ENCODE assay signal across 8 cellular contexts in the genomic region with DNA sequence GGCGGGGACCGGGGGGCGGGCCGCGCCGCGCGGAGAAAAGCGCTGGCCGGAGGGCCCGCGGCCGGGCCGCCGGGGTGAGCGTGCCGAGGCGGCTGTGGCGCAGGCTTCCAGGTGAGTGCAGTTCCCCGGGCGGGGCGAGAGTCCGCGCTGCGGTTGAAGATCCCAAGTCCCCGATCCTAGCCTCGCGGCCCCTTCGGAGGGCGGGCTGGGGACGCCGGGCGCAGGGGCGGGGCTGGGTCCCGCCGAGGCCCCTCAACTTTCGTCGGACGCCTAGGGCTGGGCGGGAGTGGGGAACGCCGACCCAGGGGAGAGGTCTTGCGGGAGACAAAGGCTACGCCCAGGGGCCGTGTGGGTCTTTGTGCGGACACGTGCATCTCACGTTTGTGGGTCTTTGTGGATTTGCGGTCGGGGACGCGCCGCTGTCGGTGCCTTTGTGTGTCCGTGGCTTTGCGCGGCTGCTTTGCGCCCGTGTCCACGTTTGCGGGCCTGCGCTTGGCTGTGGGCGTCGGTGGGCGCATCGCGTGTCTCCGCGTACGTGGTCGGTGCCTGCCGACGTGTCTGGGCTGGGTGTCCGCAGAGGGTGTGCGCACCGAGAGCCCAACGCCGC. TPM values are rescaled to one million over a fixed set of nuclear protein-coding genes. Genes with fewer than 3 reads are reported as not detected.
A peak's percentile ranks its signal among the peaks of the same experiment; 100 is the strongest.
DNase-seq lines count a peak whose midpoint lies in the region; ATAC-seq lines count a peak whose summit lies in the region.

A gene with protein sequence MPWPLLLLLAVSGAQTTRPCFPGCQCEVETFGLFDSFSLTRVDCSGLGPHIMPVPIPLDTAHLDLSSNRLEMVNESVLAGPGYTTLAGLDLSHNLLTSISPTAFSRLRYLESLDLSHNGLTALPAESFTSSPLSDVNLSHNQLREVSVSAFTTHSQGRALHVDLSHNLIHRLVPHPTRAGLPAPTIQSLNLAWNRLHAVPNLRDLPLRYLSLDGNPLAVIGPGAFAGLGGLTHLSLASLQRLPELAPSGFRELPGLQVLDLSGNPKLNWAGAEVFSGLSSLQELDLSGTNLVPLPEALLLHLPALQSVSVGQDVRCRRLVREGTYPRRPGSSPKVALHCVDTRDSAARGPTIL (plus strand): TSS at position 63 of the 607 bp plus-strand sequence. CDS start 12,261 bp downstream, outside the sequence.

- peaks cover 12% of the 10 kb centered on the region for H3K36me3 Mint-ChIP-seq in activated naive CD8-positive, alpha-beta T cell treated with anti-CD3 and anti-CD28 coated beads, Interleukin-2, amount 10 ng/mL, durations not matched to agents 7 days and 5 days

- no peaks in the 10 kb centered on the region for H3K9me3 Mint-ChIP-seq in activated naive CD8-positive, alpha-beta T cell treated with anti-CD3 and anti-CD28 coated beads, Interleukin-2, amount 10 ng/mL, durations not matched to agents 7 days and 5 days

- H3K27me3 ChIP-seq in BLaER1 treated with 17β-estradiol and CSF1 and Interleukin-3, amounts not matched to agents 10 nM and 100 nM, result no peaks in the 10 kb centered on the region
- H3K27me3 ChIP-seq in HUES6 (ENCODE audit: control insufficient read depth, insufficient read depth, low read length) (no peaks in the 10 kb centered on the region), skeletal muscle tissue (ENCODE audit: control insufficient read depth in 3 of 3, insufficient read depth in 3 of 3, low read length in 3 of 3) (peaks cover 0 to 11% (median 0%) of the 10 kb centered on the region in 3 donors)

- H3K4me3 Mint-ChIP-seq in activated naive CD8-positive, alpha-beta T cell treated with anti-CD3 and anti-CD28 coated beads, Interleukin-2, amount 10 ng/mL, durations not matched to agents 7 days and 5 days, result peak within 1 kb of the TSS; percentile 97

- peaks cover 18% of the 10 kb centered on the region for H3K4me1 Mint-ChIP-seq in activated naive CD8-positive, alpha-beta T cell treated with anti-CD3 and anti-CD28 coated beads, Interleukin-2, amount 10 ng/mL, durations not matched to agents 7 days and 5 days

- peak within 1 kb of the TSS; percentile 86 to 97 (median 93) for H3K9ac ChIP-seq in BLaER1 treated with 17β-estradiol and CSF1 and Interleukin-3, amounts not matched to agents 10 nM and 100 nM
- peak within 1 kb of the TSS; percentile 99 for H3K9ac ChIP-seq in HUES6 (ENCODE audit: low read length)
- H3K9ac ChIP-seq in skeletal muscle tissue (ENCODE audit: low read depth in 1 of 3, low read length in 3 of 3), result peak within 1 kb of the TSS; percentile 64 to 82 (median 81)

- H3K27ac ChIP-seq in BLaER1 treated with 17β-estradiol and CSF1 and Interleukin-3, amounts not matched to agents 10 nM and 100 nM, result peak within 1 kb of the TSS; percentile 74 to 96 (median 93)
- H3K27ac ChIP-seq in HUES6 (ENCODE audit: low read depth, low read length) (peak within 1 kb of the TSS; percentile 98), skeletal muscle tissue (ENCODE audit: low read depth, low read length) (peak within 1 kb of the TSS; percentile 73)

- peak within 1 kb of the TSS; percentile 78 to 93 (median 86) for H3K4me3 ChIP-seq in BLaER1 treated with 17β-estradiol and CSF1 and Interleukin-3, amounts not matched to agents 10 nM and 100 nM
- H3K4me3 ChIP-seq in HUES6 (ENCODE audit: low read depth, low read length) (peak within 1 kb of the TSS; percentile 99), iPS-11a (ENCODE audit: low read depth, low read length) (peak within 1 kb of the TSS; percentile 96), skeletal muscle tissue (ENCODE audit: low read length in 3 of 3) (peak within 1 kb of the TSS; percentile 61 to 85 (median 82))

- ATAC-seq in activated naive CD8-positive, alpha-beta T cell treated with anti-CD3 and anti-CD28 coated beads, Interleukin-2, amount 10 ng/mL, durations not matched to agents 7 days and 5 days (ENCODE audit: low read depth), result no peak
- ATAC-seq in GM21360 (IDR thresholded peaks at IDR 0.05; ENCODE audit: unreplicated experiment) (no peak), HG02642 (IDR thresholded peaks at IDR 0.05; ENCODE audit: poor library complexity, unreplicated experiment) (no peak)

- peaks cover 0 to 6% (median 0%) of the 10 kb centered on the region in 11 experiments; a peak in 2 of 22 replicates for H3K36me3 ChIP-seq in BLaER1 treated with 17β-estradiol and CSF1 and Interleukin-3, amounts not matched to agents 10 nM and 100 nM
- H3K36me3 ChIP-seq in HUES6 (ENCODE audit: control insufficient read depth, insufficient read depth, low read length) (peaks cover 8% of the 10 kb centered on the region), skeletal muscle tissue (ENCODE audit: control insufficient read depth in 3 of 3, insufficient read depth in 3 of 3, low read length in 3 of 3) (no peaks in the 10 kb centered on the region)

- peak within 1 kb of the TSS; percentile 90 for H3K27ac Mint-ChIP-seq in activated naive CD8-positive, alpha-beta T cell treated with anti-CD3 and anti-CD28 coated beads, Interleukin-2, amount 10 ng/mL, durations not matched to agents 7 days and 5 days

- no peak for DNase-seq in activated naive CD8-positive, alpha-beta T cell treated with anti-CD3 and anti-CD28 coated beads, Interleukin-2, amount 10 ng/mL, durations not matched to agents 7 days and 5 days
- DNase-seq in GF-D8 (lab: John Stamatoyannopoulos, UW), result no peak

- peaks cover 32% of the 10 kb centered on the region for H3K27me3 Mint-ChIP-seq in activated naive CD8-positive, alpha-beta T cell treated with anti-CD3 and anti-CD28 coated beads, Interleukin-2, amount 10 ng/mL, durations not matched to agents 7 days and 5 days

- POLR2A ChIA-PET in activated naive CD8-positive, alpha-beta T cell treated with anti-CD3 and anti-CD28 coated beads, Interleukin-2, amount 10 ng/mL, durations not matched to agents 7 days and 5 days (lab: Charles Lee), result interaction anchor here (1.2 to 1.5 kb wide), 2 partner anchors 13 to 49 kb away, joined by 4 to 11 read pairs; no protein-coding TSS in a partner anchor

- peaks cover 0 to 3% (median 0%) of the 10 kb centered on the region in 11 experiments; a peak in 3 of 22 replicates for H3K9me3 ChIP-seq in BLaER1 treated with 17β-estradiol and CSF1 and Interleukin-3, amounts not matched to agents 10 nM and 100 nM (replicated peaks in 1 of 11)
- peaks cover 12% of the 10 kb centered on the region for H3K9me3 ChIP-seq in HUES6 (ENCODE audit: control insufficient read depth, insufficient read depth, low read depth, low read length)
- H3K9me3 ChIP-seq in skeletal muscle tissue (ENCODE audit: control insufficient read depth in 3 of 3, low read length in 3 of 3), result no peaks in the 10 kb centered on the region

- H3K4me1 ChIP-seq in BLaER1 treated with 17β-estradiol and CSF1 and Interleukin-3, amounts not matched to agents 10 nM and 100 nM, result peaks cover 26 to 69% (median 58%) of the 10 kb centered on the region in 10 experiments
- H3K4me1 ChIP-seq in HUES6 (ENCODE audit: control insufficient read depth, insufficient read depth, low read length), result peaks cover 53% of the 10 kb centered on the region
- peaks cover 20 to 32% (median 27%) of the 10 kb centered on the region in 3 donors for H3K4me1 ChIP-seq in skeletal muscle tissue (ENCODE audit: control insufficient read depth in 3 of 3, insufficient read depth in 3 of 3, low read length in 3 of 3)

- H4K20me1 ChIP-seq in BLaER1 treated with 17β-estradiol and CSF1 and Interleukin-3, amounts not matched to agents 10 nM and 100 nM, result peaks cover 15 to 45% (median 45%) of the 10 kb centered on the region in 11 experiments; a peak in 21 of 22 replicates

- H3K4me2 ChIP-seq in BLaER1 treated with 17β-estradiol and CSF1 and Interleukin-3, amounts not matched to agents 10 nM and 100 nM, result peak within 1 kb of the TSS; percentile 93 to 100 (median 99)

RNA-seq across cellular contexts. Expression of the gene that starts here (rescaled TPM):
- total RNA-seq in activated naive CD8-positive, alpha-beta T cell treated with anti-CD3 and anti-CD28 coated beads, Interleukin-2, amount 10 ng/mL, durations not matched to agents 7 days and 5 days, result 1 to 10 TPM; 2.4 to 2.8 TPM
- total RNA-seq in skeletal muscle tissue, result 6.8 TPM
